1 cellular context compared by ENCODE assay signal in genomic region chr9:100443781-100444768, GRCh38.
A peak's percentile ranks its signal among the peaks of the same experiment; 100 is the strongest.
TF ChIP-seq lines count a peak whose summit lies in the region.

No MANE protein-coding gene starts in this region.

TF ChIP-seq in HepG2, 621 proteins besides CTCF, POLR2A, EP300 and RAD21 (continued from another document and continues in another):
- TF ChIP-seq, protein P1, sequence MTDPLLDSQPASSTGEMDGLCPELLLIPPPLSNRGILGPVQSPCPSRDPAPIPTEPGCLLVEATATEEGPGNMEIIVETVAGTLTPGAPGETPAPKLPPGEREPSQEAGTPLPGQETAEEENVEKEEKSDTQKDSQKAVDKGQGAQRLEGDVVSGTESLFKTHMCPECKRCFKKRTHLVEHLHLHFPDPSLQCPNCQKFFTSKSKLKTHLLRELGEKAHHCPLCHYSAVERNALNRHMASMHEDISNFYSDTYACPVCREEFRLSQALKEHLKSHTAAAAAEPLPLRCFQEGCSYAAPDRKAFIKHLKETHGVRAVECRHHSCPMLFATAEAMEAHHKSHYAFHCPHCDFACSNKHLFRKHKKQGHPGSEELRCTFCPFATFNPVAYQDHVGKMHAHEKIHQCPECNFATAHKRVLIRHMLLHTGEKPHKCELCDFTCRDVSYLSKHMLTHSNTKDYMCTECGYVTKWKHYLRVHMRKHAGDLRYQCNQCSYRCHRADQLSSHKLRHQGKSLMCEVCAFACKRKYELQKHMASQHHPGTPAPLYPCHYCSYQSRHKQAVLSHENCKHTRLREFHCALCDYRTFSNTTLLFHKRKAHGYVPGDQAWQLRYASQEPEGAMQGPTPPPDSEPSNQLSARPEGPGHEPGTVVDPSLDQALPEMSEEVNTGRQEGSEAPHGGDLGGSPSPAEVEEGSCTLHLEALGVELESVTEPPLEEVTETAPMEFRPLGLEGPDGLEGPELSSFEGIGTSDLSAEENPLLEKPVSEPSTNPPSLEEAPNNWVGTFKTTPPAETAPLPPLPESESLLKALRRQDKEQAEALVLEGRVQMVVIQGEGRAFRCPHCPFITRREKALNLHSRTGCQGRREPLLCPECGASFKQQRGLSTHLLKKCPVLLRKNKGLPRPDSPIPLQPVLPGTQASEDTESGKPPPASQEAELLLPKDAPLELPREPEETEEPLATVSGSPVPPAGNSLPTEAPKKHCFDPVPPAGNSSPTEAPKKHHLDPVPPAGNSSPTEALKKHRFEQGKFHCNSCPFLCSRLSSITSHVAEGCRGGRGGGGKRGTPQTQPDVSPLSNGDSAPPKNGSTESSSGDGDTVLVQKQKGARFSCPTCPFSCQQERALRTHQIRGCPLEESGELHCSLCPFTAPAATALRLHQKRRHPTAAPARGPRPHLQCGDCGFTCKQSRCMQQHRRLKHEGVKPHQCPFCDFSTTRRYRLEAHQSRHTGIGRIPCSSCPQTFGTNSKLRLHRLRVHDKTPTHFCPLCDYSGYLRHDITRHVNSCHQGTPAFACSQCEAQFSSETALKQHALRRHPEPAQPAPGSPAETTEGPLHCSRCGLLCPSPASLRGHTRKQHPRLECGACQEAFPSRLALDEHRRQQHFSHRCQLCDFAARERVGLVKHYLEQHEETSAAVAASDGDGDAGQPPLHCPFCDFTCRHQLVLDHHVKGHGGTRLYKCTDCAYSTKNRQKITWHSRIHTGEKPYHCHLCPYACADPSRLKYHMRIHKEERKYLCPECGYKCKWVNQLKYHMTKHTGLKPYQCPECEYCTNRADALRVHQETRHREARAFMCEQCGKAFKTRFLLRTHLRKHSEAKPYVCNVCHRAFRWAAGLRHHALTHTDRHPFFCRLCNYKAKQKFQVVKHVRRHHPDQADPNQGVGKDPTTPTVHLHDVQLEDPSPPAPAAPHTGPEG (CRISPR knock-in tag; IDR thresholded peaks at IDR 0.05), result no peak
- no peak for TF ChIP-seq HOXD1 (CRISPR knock-in tag; IDR thresholded peaks at IDR 0.05)
- no peak for TF ChIP-seq MED13 (CRISPR knock-in tag; IDR thresholded peaks at IDR 0.05)
- no peak for TF ChIP-seq ZSCAN30 (CRISPR knock-in tag; IDR thresholded peaks at IDR 0.05)
- TF ChIP-seq, protein P2, sequence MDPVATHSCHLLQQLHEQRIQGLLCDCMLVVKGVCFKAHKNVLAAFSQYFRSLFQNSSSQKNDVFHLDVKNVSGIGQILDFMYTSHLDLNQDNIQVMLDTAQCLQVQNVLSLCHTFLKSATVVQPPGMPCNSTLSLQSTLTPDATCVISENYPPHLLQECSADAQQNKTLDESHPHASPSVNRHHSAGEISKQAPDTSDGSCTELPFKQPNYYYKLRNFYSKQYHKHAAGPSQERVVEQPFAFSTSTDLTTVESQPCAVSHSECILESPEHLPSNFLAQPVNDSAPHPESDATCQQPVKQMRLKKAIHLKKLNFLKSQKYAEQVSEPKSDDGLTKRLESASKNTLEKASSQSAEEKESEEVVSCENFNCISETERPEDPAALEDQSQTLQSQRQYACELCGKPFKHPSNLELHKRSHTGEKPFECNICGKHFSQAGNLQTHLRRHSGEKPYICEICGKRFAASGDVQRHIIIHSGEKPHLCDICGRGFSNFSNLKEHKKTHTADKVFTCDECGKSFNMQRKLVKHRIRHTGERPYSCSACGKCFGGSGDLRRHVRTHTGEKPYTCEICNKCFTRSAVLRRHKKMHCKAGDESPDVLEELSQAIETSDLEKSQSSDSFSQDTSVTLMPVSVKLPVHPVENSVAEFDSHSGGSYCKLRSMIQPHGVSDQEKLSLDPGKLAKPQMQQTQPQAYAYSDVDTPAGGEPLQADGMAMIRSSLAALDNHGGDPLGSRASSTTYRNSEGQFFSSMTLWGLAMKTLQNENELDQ (CRISPR knock-in tag; IDR thresholded peaks at IDR 0.05; ENCODE audit: borderline replicate concordance), result no peak
- TF ChIP-seq ZNF431 (CRISPR knock-in tag; IDR thresholded peaks at IDR 0.05; ENCODE audit: borderline replicate concordance, low read depth), result no peak
- TF ChIP-seq ZNF383 (CRISPR knock-in tag; IDR thresholded peaks at IDR 0.05; ENCODE audit: borderline replicate concordance), result no peak
- TF ChIP-seq ZNF780A (CRISPR knock-in tag; IDR thresholded peaks at IDR 0.05), result no peak
- TF ChIP-seq KLF16 (CRISPR knock-in tag; IDR thresholded peaks at IDR 0.05), result 0 out of 4 replicates have a peak, but pooled peaks of 1 of the 2 experiments have one; percentile 31
- no peak for TF ChIP-seq TP53 (CRISPR knock-in tag; conservative IDR thresholded peaks at IDR 0.05)
- TF ChIP-seq ZNF629 (CRISPR knock-in tag; conservative IDR thresholded peaks at IDR 0.05), result no peak
- no peak for TF ChIP-seq MAX (IDR thresholded peaks at IDR 0.05)
- TF ChIP-seq SSRP1 (CRISPR knock-in tag; IDR thresholded peaks at IDR 0.05), result peak; percentile 71; the same call in 1 of the 2 replicates
- no peak for TF ChIP-seq TFDP1 (CRISPR knock-in tag; IDR thresholded peaks at IDR 0.05; ENCODE audit: borderline replicate concordance)
- no peak for TF ChIP-seq NR2F2 (IDR thresholded peaks at IDR 0.05; ENCODE audit: borderline replicate concordance, low read depth)
- TF ChIP-seq ZNF562 (CRISPR knock-in tag; IDR thresholded peaks at IDR 0.05; ENCODE audit: borderline replicate concordance), result no peak
- TF ChIP-seq CENPBD1 (CRISPR knock-in tag; IDR thresholded peaks at IDR 0.05; ENCODE audit: borderline replicate concordance, low read depth), result no peak
- TF ChIP-seq SKI (IDR thresholded peaks at IDR 0.05; ENCODE audit: partially characterized antibody), result peak; percentile 89
- no peak for TF ChIP-seq GABPA (IDR thresholded peaks at IDR 0.05; ENCODE audit: low read depth, low read length)
- no peak for TF ChIP-seq GABPA (CRISPR knock-in tag; IDR thresholded peaks at IDR 0.05; ENCODE audit: low read depth)
- no peak for TF ChIP-seq MATR3 (CRISPR knock-in tag; IDR thresholded peaks at IDR 0.05)
- no peak; the same call in 1 of the 2 replicates for TF ChIP-seq ZKSCAN8 (CRISPR knock-in tag; IDR thresholded peaks at IDR 0.05; ENCODE audit: borderline replicate concordance)
- no peak for TF ChIP-seq SMARCE1 (IDR thresholded peaks at IDR 0.05; ENCODE audit: borderline replicate concordance)
- no peak for TF ChIP-seq ZBTB1 (CRISPR knock-in tag; IDR thresholded peaks at IDR 0.05; ENCODE audit: borderline replicate concordance)
- no peak for TF ChIP-seq SOX13 (IDR thresholded peaks at IDR 0.05)
- peak in 1 of 2 experiments; percentile 44; a peak in 1 of 4 replicates for TF ChIP-seq SOX13 (CRISPR knock-in tag; conservative IDR thresholded peaks at IDR 0.05 in 1 of 2, IDR thresholded peaks at IDR 0.05 in 1 of 2)
- TF ChIP-seq CHCHD3 (CRISPR knock-in tag; IDR thresholded peaks at IDR 0.05), result no peak
- TF ChIP-seq DZIP1 (CRISPR knock-in tag; IDR thresholded peaks at IDR 0.05), result no peak
- TF ChIP-seq MYC (CRISPR knock-in tag; IDR thresholded peaks at IDR 0.05; ENCODE audit: borderline replicate concordance), result no peak
- no peak for TF ChIP-seq ISX (CRISPR knock-in tag; conservative IDR thresholded peaks at IDR 0.05)
- no peak for TF ChIP-seq EEA1 (CRISPR knock-in tag; IDR thresholded peaks at IDR 0.05; ENCODE audit: borderline replicate concordance)
- TF ChIP-seq ZFYVE20 (CRISPR knock-in tag; IDR thresholded peaks at IDR 0.05; ENCODE audit: borderline replicate concordance, low read depth), result no peak
- TF ChIP-seq, protein P3, sequence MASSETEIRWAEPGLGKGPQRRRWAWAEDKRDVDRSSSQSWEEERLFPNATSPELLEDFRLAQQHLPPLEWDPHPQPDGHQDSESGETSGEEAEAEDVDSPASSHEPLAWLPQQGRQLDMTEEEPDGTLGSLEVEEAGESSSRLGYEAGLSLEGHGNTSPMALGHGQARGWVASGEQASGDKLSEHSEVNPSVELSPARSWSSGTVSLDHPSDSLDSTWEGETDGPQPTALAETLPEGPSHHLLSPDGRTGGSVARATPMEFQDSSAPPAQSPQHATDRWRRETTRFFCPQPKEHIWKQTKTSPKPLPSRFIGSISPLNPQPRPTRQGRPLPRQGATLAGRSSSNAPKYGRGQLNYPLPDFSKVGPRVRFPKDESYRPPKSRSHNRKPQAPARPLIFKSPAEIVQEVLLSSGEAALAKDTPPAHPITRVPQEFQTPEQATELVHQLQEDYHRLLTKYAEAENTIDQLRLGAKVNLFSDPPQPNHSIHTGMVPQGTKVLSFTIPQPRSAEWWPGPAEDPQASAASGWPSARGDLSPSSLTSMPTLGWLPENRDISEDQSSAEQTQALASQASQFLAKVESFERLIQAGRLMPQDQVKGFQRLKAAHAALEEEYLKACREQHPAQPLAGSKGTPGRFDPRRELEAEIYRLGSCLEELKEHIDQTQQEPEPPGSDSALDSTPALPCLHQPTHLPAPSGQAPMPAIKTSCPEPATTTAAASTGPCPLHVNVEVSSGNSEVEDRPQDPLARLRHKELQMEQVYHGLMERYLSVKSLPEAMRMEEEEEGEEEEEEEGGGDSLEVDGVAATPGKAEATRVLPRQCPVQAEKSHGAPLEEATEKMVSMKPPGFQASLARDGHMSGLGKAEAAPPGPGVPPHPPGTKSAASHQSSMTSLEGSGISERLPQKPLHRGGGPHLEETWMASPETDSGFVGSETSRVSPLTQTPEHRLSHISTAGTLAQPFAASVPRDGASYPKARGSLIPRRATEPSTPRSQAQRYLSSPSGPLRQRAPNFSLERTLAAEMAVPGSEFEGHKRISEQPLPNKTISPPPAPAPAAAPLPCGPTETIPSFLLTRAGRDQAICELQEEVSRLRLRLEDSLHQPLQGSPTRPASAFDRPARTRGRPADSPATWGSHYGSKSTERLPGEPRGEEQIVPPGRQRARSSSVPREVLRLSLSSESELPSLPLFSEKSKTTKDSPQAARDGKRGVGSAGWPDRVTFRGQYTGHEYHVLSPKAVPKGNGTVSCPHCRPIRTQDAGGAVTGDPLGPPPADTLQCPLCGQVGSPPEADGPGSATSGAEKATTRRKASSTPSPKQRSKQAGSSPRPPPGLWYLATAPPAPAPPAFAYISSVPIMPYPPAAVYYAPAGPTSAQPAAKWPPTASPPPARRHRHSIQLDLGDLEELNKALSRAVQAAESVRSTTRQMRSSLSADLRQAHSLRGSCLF (CRISPR knock-in tag; IDR thresholded peaks at IDR 0.05; ENCODE audit: borderline replicate concordance), result no peak
- no peak for TF ChIP-seq MEF2D (CRISPR knock-in tag; IDR thresholded peaks at IDR 0.05)
- no peak for TF ChIP-seq IKZF5 (CRISPR knock-in tag; IDR thresholded peaks at IDR 0.05)
- no peak for TF ChIP-seq ZNF569 (CRISPR knock-in tag; IDR thresholded peaks at IDR 0.05; ENCODE audit: borderline replicate concordance)
- TF ChIP-seq NCOA1 (CRISPR knock-in tag; IDR thresholded peaks at IDR 0.05), result no peak
- peak; percentile 27; the same call in 1 of the 2 replicates for TF ChIP-seq NCOA2 (CRISPR knock-in tag; IDR thresholded peaks at IDR 0.05)
- TF ChIP-seq, protein P4, sequence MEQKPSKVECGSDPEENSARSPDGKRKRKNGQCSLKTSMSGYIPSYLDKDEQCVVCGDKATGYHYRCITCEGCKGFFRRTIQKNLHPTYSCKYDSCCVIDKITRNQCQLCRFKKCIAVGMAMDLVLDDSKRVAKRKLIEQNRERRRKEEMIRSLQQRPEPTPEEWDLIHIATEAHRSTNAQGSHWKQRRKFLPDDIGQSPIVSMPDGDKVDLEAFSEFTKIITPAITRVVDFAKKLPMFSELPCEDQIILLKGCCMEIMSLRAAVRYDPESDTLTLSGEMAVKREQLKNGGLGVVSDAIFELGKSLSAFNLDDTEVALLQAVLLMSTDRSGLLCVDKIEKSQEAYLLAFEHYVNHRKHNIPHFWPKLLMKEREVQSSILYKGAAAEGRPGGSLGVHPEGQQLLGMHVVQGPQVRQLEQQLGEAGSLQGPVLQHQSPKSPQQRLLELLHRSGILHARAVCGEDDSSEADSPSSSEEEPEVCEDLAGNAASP (CRISPR knock-in tag; IDR thresholded peaks at IDR 0.05; ENCODE audit: borderline replicate concordance), result no peak; the same call in 1 of the 2 replicates
